1 cellular context compared by ENCODE assay signal in genomic region chrX:57286507-57287251, GRCh38.
TF ChIP-seq lines count a peak whose summit lies in the region.

TSS of gene FAAH2 (plus strand) at chrX:57286706. CDS start at chrX:57286826, 120 bp downstream.

TF ChIP-seq in HepG2, 621 proteins besides CTCF, POLR2A, EP300 and RAD21 (continued from another document):
- 0 out of 2 replicates have a peak, but pooled peaks have one; percentile 26 for TF ChIP-seq POGK (CRISPR knock-in tag; conservative IDR thresholded peaks at IDR 0.05)
- TF ChIP-seq CCDC6 (CRISPR knock-in tag; IDR thresholded peaks at IDR 0.05), result peak; percentile 35; the same call in 1 of the 2 replicates
- TF ChIP-seq HNRNPLL (IDR thresholded peaks at IDR 0.05; ENCODE audit: low read depth, low read length, poor library complexity, severe bottlenecking), result no peak
- TF ChIP-seq ARID5B (CRISPR knock-in tag; IDR thresholded peaks at IDR 0.05), result peak; percentile 38
- no peak for TF ChIP-seq YY1 (IDR thresholded peaks at IDR 0.05; ENCODE audit: insufficient read depth, insufficient replicate concordance, low read depth, low read length)
- 0 out of 2 replicates have a peak, but pooled peaks have one; percentile 24 for TF ChIP-seq MYPOP (CRISPR knock-in tag; IDR thresholded peaks at IDR 0.05)
- peak; percentile 42; the same call in 1 of the 2 replicates for TF ChIP-seq POGZ (CRISPR knock-in tag; IDR thresholded peaks at IDR 0.05)
- no peak for TF ChIP-seq CHD4 (IDR thresholded peaks at IDR 0.05; ENCODE audit: borderline replicate concordance, low read length)
- no peak for TF ChIP-seq FOXP1 (IDR thresholded peaks at IDR 0.05)
- TF ChIP-seq FOXP1 (CRISPR knock-in tag; IDR thresholded peaks at IDR 0.05), result peak; percentile 29
- no peak for TF ChIP-seq SOX6 (IDR thresholded peaks at IDR 0.05)
- peak; percentile 21; the same call in 1 of the 2 replicates for TF ChIP-seq SOX6 (CRISPR knock-in tag; IDR thresholded peaks at IDR 0.05)
- peak; percentile 37 for TF ChIP-seq FOXA3 (CRISPR knock-in tag; IDR thresholded peaks at IDR 0.05)
- TF ChIP-seq TARDBP (CRISPR knock-in tag; IDR thresholded peaks at IDR 0.05), result no peak
- peak; percentile 46 for TF ChIP-seq SAP130 (CRISPR knock-in tag; IDR thresholded peaks at IDR 0.05; ENCODE audit: low read depth)
- peak; percentile 21; the same call in 1 of the 2 replicates for TF ChIP-seq FOXK1 (CRISPR knock-in tag; IDR thresholded peaks at IDR 0.05; ENCODE audit: borderline replicate concordance, low read depth)
- no peak for TF ChIP-seq ZNF784 (CRISPR knock-in tag; IDR thresholded peaks at IDR 0.05; ENCODE audit: borderline replicate concordance)
- TF ChIP-seq ZNF878 (CRISPR knock-in tag; IDR thresholded peaks at IDR 0.05), result no peak
- TF ChIP-seq YEATS2 (CRISPR knock-in tag; IDR thresholded peaks at IDR 0.05; ENCODE audit: borderline replicate concordance), result peak; percentile 22; the same call in 1 of the 2 replicates
- TF ChIP-seq ZNF143 (CRISPR knock-in tag; IDR thresholded peaks at IDR 0.05), result peak; percentile 78
- peak; percentile 30; the same call in 1 of the 2 replicates for TF ChIP-seq SALL1 (CRISPR knock-in tag; IDR thresholded peaks at IDR 0.05)
- TF ChIP-seq MAX (IDR thresholded peaks at IDR 0.05), result 0 out of 2 replicates have a peak, but pooled peaks have one; percentile 30
- no peak for TF ChIP-seq ZNF101 (CRISPR knock-in tag; IDR thresholded peaks at IDR 0.05; ENCODE audit: borderline replicate concordance, low read depth)
